ENCODE assay signal across 2 cellular contexts in genomic region chr17:50239913-50240312, GRCh38.
TF ChIP-seq lines count a peak whose summit lies in the region.

No MANE protein-coding gene starts in this region.

TF ChIP-seq in IMR-90, 13 proteins besides CTCF, POLR2A, EP300 and RAD21:
- TF ChIP-seq ELK1 (IDR thresholded peaks at IDR 0.05; ENCODE audit: borderline replicate concordance, low read depth, low read length) (no peak), MAZ (IDR thresholded peaks at IDR 0.05; ENCODE audit: borderline replicate concordance, low read depth, low read length) (no peak), BHLHE40 (IDR thresholded peaks at IDR 0.05; ENCODE audit: low read depth, low read length) (no peak), RFX5 (IDR thresholded peaks at IDR 0.05; ENCODE audit: low read depth, low read length) (no peak), CEBPB (IDR thresholded peaks at IDR 0.05; ENCODE audit: low read depth, low read length) (no peak), RCOR1 (IDR thresholded peaks at IDR 0.05; ENCODE audit: insufficient replicate concordance, low read length) (no peak), NFE2L2 (IDR thresholded peaks at IDR 0.05; ENCODE audit: low read depth, low read length) (no peak), FOS (IDR thresholded peaks at IDR 0.05; ENCODE audit: low read depth, low read length) (no peak), MXI1 (IDR thresholded peaks at IDR 0.05; ENCODE audit: borderline replicate concordance, low read depth, low read length) (no peak), SMC3 (IDR thresholded peaks at IDR 0.05; ENCODE audit: low read depth, low read length) (no peak), USF2 (IDR thresholded peaks at IDR 0.05; ENCODE audit: low read depth, low read length) (no peak), CHD1 (IDR thresholded peaks at IDR 0.05; ENCODE audit: low read depth, low read length) (no peak), MAFK (IDR thresholded peaks at IDR 0.05; ENCODE audit: low read depth, low read length) (no peak)
TF ChIP-seq in IMR-90: peak in this region for 0.

TF ChIP-seq in K562, 482 proteins besides CTCF, POLR2A, EP300 and RAD21:
- TF ChIP-seq PBX2 (CRISPR knock-in tag; IDR thresholded peaks at IDR 0.05; ENCODE audit: low read depth) = no peak
- peak; percentile 84 for TF ChIP-seq PBX2 (tag; conservative IDR thresholded peaks at IDR 0.05; ENCODE audit: low read depth)
- peak; percentile 86 for TF ChIP-seq MEIS2 (IDR thresholded peaks at IDR 0.05; ENCODE audit: partially characterized antibody)
- TF ChIP-seq ZNF133 (CRISPR knock-in tag; IDR thresholded peaks at IDR 0.05) = no peak
- peak; percentile 20; the same call in 1 of the 2 replicates for TF ChIP-seq SPI1 (IDR thresholded peaks at IDR 0.05; ENCODE audit: borderline replicate concordance, low read depth, low read length)
- peak; percentile 32; the same call in 1 of the 2 replicates for TF ChIP-seq PKNOX1 (IDR thresholded peaks at IDR 0.05)
- no peak for TF ChIP-seq OTX1 (CRISPR knock-in tag; IDR thresholded peaks at IDR 0.05)
- no peak for TF ChIP-seq HNRNPK (IDR thresholded peaks at IDR 0.05; ENCODE audit: low read depth, low read length, poor library complexity, severe bottlenecking)
TF ChIP-seq in K562: peak in this region for 4.
